ENCODE assay signal across 8 cellular contexts in the genomic region with DNA sequence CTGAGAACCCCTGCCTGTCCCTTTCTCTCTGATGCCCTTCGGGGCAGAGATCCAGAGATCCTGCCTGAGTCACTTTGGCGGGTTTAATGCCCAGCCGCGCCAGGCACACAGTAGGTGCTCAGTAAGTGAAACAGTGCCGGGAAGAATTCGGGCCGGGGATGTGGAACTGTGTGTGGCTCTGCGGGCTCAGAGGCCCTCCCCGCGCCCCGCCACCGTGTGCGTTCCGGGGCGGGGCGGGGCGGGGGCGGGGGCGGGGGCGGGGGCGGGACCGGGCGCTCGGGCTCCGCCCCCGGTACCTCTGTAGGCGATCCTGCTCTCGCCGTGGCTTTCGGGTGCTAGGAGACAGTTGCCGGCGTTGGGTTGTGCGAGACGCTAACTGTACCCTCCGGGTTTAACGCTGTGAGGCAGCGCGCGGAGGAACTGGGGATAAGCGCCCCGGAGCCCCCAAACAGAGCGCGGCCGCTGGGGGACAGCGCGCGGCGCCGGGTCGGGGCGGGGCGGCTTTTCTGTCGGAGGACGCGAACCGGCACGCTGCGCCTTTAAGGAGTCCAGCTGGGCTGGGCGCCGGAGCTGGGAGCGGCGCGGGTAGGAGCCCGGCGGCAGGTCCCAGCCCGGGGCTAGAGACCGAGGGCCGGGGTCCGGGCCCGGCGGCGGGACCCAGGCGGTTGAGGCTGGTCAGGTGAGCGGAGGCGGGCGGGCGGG.
DNase-seq lines count a peak whose midpoint lies in the region; ATAC-seq lines count a peak whose summit lies in the region.

A gene with protein sequence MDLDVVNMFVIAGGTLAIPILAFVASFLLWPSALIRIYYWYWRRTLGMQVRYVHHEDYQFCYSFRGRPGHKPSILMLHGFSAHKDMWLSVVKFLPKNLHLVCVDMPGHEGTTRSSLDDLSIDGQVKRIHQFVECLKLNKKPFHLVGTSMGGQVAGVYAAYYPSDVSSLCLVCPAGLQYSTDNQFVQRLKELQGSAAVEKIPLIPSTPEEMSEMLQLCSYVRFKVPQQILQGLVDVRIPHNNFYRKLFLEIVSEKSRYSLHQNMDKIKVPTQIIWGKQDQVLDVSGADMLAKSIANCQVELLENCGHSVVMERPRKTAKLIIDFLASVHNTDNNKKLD (plus strand): TSS at position 555 of the 702 bp plus-strand sequence. CDS start 18,795 bp downstream, outside the sequence.

- DNase-seq in NCI-H1694 treated with DMSO at 0.1 percent for 48 hours (lab: John Stamatoyannopoulos, UW) = peak; percentile 16
- DNase-seq in NCI-H1694 (lab: John Stamatoyannopoulos, UW) = no peak
- DNase-seq in NCI-H1105 (lab: John Stamatoyannopoulos, UW) = peak; percentile 64
- peak; percentile 75 for DNase-seq in cerebellar cortex (ENCODE audit: low spot score)
- peak; percentile 74 for DNase-seq in kidney tubule cell (ENCODE audit: low spot score)
- DNase-seq in stimulated activated CD4-positive, alpha-beta T cell treated with anti-CD3 and anti-CD28 coated beads, Interleukin-1b, Interleukin-23, amount 100 ng/mL, for 4 hours (ENCODE audit: low read depth in 2 of 2) = peak; percentile 73 to 80

- ATAC-seq in HG02623 (IDR thresholded peaks at IDR 0.05; ENCODE audit: unreplicated experiment) = peak; percentile 71
- peak; percentile 82 to 85 for ATAC-seq in activated CD4-positive, CD25-positive, alpha-beta regulatory T cell treated with anti-CD3 and anti-CD28 coated beads, Interleukin-2, amount 50 U/mL, for 24 hours
